In the genomic region with DNA sequence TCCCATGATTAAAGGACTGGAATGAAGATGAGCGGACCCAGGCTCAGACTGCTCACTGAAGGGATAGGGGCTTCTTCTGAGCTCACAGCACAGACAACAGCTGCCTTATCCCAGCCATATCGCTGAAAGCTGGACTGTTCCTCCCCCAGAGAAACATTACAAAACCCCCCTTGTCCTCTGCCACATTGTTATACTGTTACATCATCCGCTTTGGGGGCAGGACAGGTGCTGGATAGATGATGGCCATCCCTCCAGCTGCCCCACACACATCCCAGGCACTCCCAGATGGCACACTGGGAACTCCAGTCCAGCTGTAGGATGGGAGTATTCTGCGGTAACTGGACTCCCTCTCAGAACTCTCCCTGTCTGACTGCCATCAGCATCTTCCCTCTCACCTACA, we compare ENCODE assay signal across 19 cellular contexts. TPM values are rescaled to one million over a fixed set of nuclear protein-coding genes. Genes with fewer than 3 reads are reported as not detected.
DNase-seq lines count a peak whose midpoint lies in the region; ATAC-seq and TF ChIP-seq lines count a peak whose summit lies in the region.
"Had no signal": no experiment of that assay in that cellular context is flagged by ENCODE, and none has a peak within 500 bp of the region (broad histone marks: within the 10 kb centered on the region; RNA-seq: fewer than 3 reads in every experiment).

No MANE protein-coding gene starts in this region.

- H3K27me3 ChIP-seq in A673 (replicated peaks; ENCODE audit: insufficient read depth, low read depth, low read length, poor library complexity), result peaks cover 41% of the 10 kb centered on the region
- peaks cover 32 to 95% of the 10 kb centered on the region in 2 donors for H3K27me3 ChIP-seq in left lung

- TF ChIP-seq CTCF in HEK293 (tag by site-specific recombination; IDR thresholded peaks at IDR 0.05) (no peak), A673 (conservative IDR thresholded peaks at IDR 0.05; ENCODE audit: low read depth, low read length) (no peak), left lung (IDR thresholded peaks at IDR 0.05) (no peak)

- H3K4me3 ChIP-seq in HEK293 (ENCODE audit: low read depth, low read length) (no peak overlapping the region), skeletal muscle cell (ENCODE audit: low read depth, low read length) (no peak overlapping the region), A673 (ENCODE audit: low read depth, low read length, poor library complexity, severe bottlenecking) (no peak overlapping the region), left lung (no peak overlapping the region)
- H3K4me3 ChIP-seq: BLaER1, GM23248 had no signal

- H3K36me3 ChIP-seq in HEK293 (ENCODE audit: control insufficient read depth in 2 of 2, insufficient read depth in 1 of 2, low read length in 2 of 2), result no peaks in the 10 kb centered on the region
- no peaks in the 10 kb centered on the region for H3K36me3 ChIP-seq in A673 (ENCODE audit: insufficient read depth, low read length, poor library complexity, severe bottlenecking)
- no peaks in the 10 kb centered on the region for H3K36me3 ChIP-seq in left lung
- H3K36me3 ChIP-seq: BLaER1 had no signal

- CTCF ChIA-PET in HEK293 (lab: Yijun Ruan, JAX), result interaction anchor here (0.6 to 6.0 kb wide), 9 partner anchors 12 to 479 kb away, joined by 3 to 38 read pairs (median 3); no protein-coding TSS in a partner anchor
- CTCF ChIA-PET in A673 (lab: Charles Lee), result interaction anchor here (1.2 kb wide), 1 partner anchor 22 kb away, joined by 4 read pairs; no protein-coding TSS in a partner anchor

- no peak overlapping the region for H3K27ac ChIP-seq in HEK293 (ENCODE audit: extremely low read depth, low read depth, low read length)
- H3K27ac ChIP-seq in A673 (ENCODE audit: low read depth, low read length, poor library complexity, severe bottlenecking), result no peak overlapping the region
- no peak overlapping the region for H3K27ac ChIP-seq in left lung
- H3K27ac ChIP-seq: BLaER1, GM23248, RWPE1 had no signal

- BruUV-seq in A673 (replicated peaks; lab: Mats Ljungman, UMichigan), result no TSS peak

- DNase-seq in SW480 (ENCODE audit: low spot score) (peak; percentile 57), medulla oblongata (ENCODE audit: extremely low spot score) (peak; percentile 35), skeletal muscle cell (ENCODE audit: low read depth) (peak; percentile 16), T-helper 2 cell (no peak), A673 (ENCODE audit: low spot score) (no peak), left lung (no peak)
- DNase-seq: CD4-positive, alpha-beta memory T cell; DMS153; GF-D8; GM23248; HCEC 1CT; NCI-H1694 treated with DMSO at 0.1 percent for 48 hours; NCI-H2227 treated with DMSO at 0.1 percent for 48 hours; NCI-H510A treated with DMSO at 0.1 percent for 48 hours; NCI-H774; PC-3 had no signal

- H3K9me3 ChIP-seq in HEK293 (ENCODE audit: control insufficient read depth, insufficient read depth, low read depth, low read length) (no peaks in the 10 kb centered on the region), A673 (ENCODE audit: low read depth, low read length, poor library complexity, severe bottlenecking) (no peaks in the 10 kb centered on the region), left lung (no peaks in the 10 kb centered on the region)
- H3K9me3 ChIP-seq: BLaER1 had no signal

- intact Hi-C loops in A673 (cut with micrococcal nuclease; ENCODE audit: unreplicated experiment), result no loop called here
- intact Hi-C loops in left lung (cut with DNase I), result no loop called here

- peaks cover 3% of the 10 kb centered on the region; the same call in 1 of the 2 replicates for H3K4me1 ChIP-seq in HEK293 (ENCODE audit: control insufficient read depth, insufficient read depth, low read length)
- peaks cover 14% of the 10 kb centered on the region for H3K4me1 ChIP-seq in A673 (ENCODE audit: insufficient read depth, low read length, poor library complexity, severe bottlenecking)
- peaks cover 10 to 15% of the 10 kb centered on the region in 2 donors for H3K4me1 ChIP-seq in left lung

- POLR2A ChIA-PET in HEK293 (lab: Yijun Ruan, JAX) (interaction anchor here (0.6 kb wide), 2 partner anchors 273 to 274 kb away, joined by 3 read pairs; no protein-coding TSS in a partner anchor), A673 (lab: Charles Lee; ENCODE audit: low non-redundant PET) (no interaction called here)

- no peak for ATAC-seq in left lung
- ATAC-seq: PC-3 had no signal

TF ChIP-seq in HEK293, 187 proteins besides CTCF, POLR2A, EP300 and RAD21:
- TF ChIP-seq, protein P1, sequence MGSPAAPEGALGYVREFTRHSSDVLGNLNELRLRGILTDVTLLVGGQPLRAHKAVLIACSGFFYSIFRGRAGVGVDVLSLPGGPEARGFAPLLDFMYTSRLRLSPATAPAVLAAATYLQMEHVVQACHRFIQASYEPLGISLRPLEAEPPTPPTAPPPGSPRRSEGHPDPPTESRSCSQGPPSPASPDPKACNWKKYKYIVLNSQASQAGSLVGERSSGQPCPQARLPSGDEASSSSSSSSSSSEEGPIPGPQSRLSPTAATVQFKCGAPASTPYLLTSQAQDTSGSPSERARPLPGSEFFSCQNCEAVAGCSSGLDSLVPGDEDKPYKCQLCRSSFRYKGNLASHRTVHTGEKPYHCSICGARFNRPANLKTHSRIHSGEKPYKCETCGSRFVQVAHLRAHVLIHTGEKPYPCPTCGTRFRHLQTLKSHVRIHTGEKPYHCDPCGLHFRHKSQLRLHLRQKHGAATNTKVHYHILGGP (tag by site-specific recombination; IDR thresholded peaks at IDR 0.05), result no peak
- no peak for TF ChIP-seq ZNF530 (tag by site-specific recombination; IDR thresholded peaks at IDR 0.05; ENCODE audit: low read depth)
- no peak for TF ChIP-seq MYNN (tag by site-specific recombination; IDR thresholded peaks at IDR 0.05; ENCODE audit: borderline replicate concordance)
- TF ChIP-seq ZNF600 (tag by site-specific recombination; IDR thresholded peaks at IDR 0.05), result peak; percentile 56; the same call in 1 of the 2 replicates
- no peak for TF ChIP-seq ZNF560 (tag by site-specific recombination; IDR thresholded peaks at IDR 0.05; ENCODE audit: borderline replicate concordance)
- TF ChIP-seq ZNF701 (tag by site-specific recombination; IDR thresholded peaks at IDR 0.05), result no peak
- TF ChIP-seq, protein P2, sequence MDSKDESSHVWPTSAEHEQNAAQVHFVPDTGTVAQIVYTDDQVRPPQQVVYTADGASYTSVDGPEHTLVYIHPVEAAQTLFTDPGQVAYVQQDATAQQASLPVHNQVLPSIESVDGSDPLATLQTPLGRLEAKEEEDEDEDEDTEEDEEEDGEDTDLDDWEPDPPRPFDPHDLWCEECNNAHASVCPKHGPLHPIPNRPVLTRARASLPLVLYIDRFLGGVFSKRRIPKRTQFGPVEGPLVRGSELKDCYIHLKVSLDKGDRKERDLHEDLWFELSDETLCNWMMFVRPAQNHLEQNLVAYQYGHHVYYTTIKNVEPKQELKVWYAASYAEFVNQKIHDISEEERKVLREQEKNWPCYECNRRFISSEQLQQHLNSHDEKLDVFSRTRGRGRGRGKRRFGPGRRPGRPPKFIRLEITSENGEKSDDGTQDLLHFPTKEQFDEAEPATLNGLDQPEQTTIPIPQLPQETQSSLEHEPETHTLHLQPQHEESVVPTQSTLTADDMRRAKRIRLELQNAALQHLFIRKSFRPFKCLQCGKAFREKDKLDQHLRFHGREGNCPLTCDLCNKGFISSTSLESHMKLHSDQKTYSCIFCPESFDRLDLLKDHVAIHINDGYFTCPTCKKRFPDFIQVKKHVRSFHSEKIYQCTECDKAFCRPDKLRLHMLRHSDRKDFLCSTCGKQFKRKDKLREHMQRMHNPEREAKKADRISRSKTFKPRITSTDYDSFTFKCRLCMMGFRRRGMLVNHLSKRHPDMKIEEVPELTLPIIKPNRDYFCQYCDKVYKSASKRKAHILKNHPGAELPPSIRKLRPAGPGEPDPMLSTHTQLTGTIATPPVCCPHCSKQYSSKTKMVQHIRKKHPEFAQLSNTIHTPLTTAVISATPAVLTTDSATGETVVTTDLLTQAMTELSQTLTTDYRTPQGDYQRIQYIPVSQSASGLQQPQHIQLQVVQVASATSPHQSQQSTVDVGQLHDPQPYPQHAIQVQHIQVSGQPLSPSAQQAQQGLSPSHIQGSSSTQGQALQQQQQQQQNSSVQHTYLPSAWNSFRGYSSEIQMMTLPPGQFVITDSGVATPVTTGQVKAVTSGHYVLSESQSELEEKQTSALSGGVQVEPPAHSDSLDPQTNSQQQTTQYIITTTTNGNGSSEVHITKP (tag by site-specific recombination; IDR thresholded peaks at IDR 0.05), result no peak
- TF ChIP-seq GLIS1 (tag by site-specific recombination; IDR thresholded peaks at IDR 0.05), result 0 out of 2 replicates have a peak, but pooled peaks have one; percentile 8
- TF ChIP-seq ZNF292 (tag by site-specific recombination; IDR thresholded peaks at IDR 0.05; ENCODE audit: borderline replicate concordance, low read depth), result no peak

RNA-seq across cellular contexts. Expression of a gene that starts 58.7 kb away (rescaled TPM):
- 22.6 and 23.6 TPM in 2 replicates for total RNA-seq in A673 (2021)
- 10 to 100 TPM; 16.8 to 19.0 TPM for total RNA-seq in left lung

Comparison
In these comparisons a context has a peak if more than half of its experiments do, and no peak if none do; other contexts are left out.
1. DNase-seq: peak in SW480 (single experiment), medulla oblongata (single experiment) and skeletal muscle cell (single experiment); none in T-helper 2 cell (0 of 5), A673 (single experiment) and left lung (0 of 2).